20 cellular contexts compared by ENCODE assay signal in genomic region chr10:116417821-116418220, GRCh38. TPM values are rescaled to one million over a fixed set of nuclear protein-coding genes. Genes with fewer than 3 reads are reported as not detected.
"Had no signal": no experiment of that assay in that cellular context is flagged by ENCODE, and none has a peak within 500 bp of the region (broad histone marks: within the 10 kb centered on the region; RNA-seq: fewer than 3 reads in every experiment).

No MANE protein-coding gene starts in this region.

- DNase-seq: activated CD4-positive, CD25-positive, alpha-beta regulatory T cell; activated gamma-delta T cell treated with Interleukin-2 at 50 U/mL for 16 hours; activated naive CD8-positive, alpha-beta T cell treated with anti-CD3 and anti-CD28 coated beads, Interleukin-2, amount 10 ng/mL, durations not matched to agents 7 days and 5 days; activated T-cell treated with anti-CD3 and anti-CD28 coated beads, Interleukin-2, amount 50 U/mL, for 24 hours; anterior cingulate cortex; caudate nucleus; colonic mucosa; effector CD4-positive, alpha-beta T cell; ovary; T-helper 17 cell; uterus had no signal

- H3K4me1 ChIP-seq: colonic mucosa, gastroesophageal sphincter, neural progenitor cell, tibial artery, uterus had no signal

- H3K36me3 ChIP-seq: colonic mucosa, gastroesophageal sphincter, neural progenitor cell, ovary, tibial artery, uterus had no signal

- ATAC-seq: gastroesophageal sphincter, T-helper 17 cell had no signal

- H3K9me3 ChIP-seq: colonic mucosa, gastroesophageal sphincter, ovary, tibial artery, uterus had no signal

- H3K9me3 Mint-ChIP-seq: activated naive CD8-positive, alpha-beta T cell treated with anti-CD3 and anti-CD28 coated beads, Interleukin-2, amount 10 ng/mL, durations not matched to agents 7 days and 5 days; activated T-cell treated with anti-CD3 and anti-CD28 coated beads, Interleukin-2, amount 50 U/mL, for 24 hours; mesothelial cell of epicardium; neural progenitor cell had no signal

- H3K27ac ChIP-seq: colonic mucosa, gastroesophageal sphincter, neural progenitor cell, ovary, tibial artery, uterus had no signal

- H3K4me3 Mint-ChIP-seq: activated naive CD8-positive, alpha-beta T cell treated with anti-CD3 and anti-CD28 coated beads, Interleukin-2, amount 10 ng/mL, durations not matched to agents 7 days and 5 days; activated T-cell treated with anti-CD3 and anti-CD28 coated beads, Interleukin-2, amount 50 U/mL, for 24 hours; mesothelial cell of epicardium; neural progenitor cell; T-helper 17 cell had no signal

- H2AFZ ChIP-seq: neural progenitor cell had no signal

- H3K27me3 ChIP-seq: colonic mucosa, gastroesophageal sphincter, neural progenitor cell, ovary, tibial artery, uterus had no signal

- H3K27ac Mint-ChIP-seq: activated naive CD8-positive, alpha-beta T cell treated with anti-CD3 and anti-CD28 coated beads, Interleukin-2, amount 10 ng/mL, durations not matched to agents 7 days and 5 days; activated T-cell treated with anti-CD3 and anti-CD28 coated beads, Interleukin-2, amount 50 U/mL, for 24 hours; mesothelial cell of epicardium; neural progenitor cell; T-helper 17 cell had no signal

- FAIRE-seq: endothelial cell of umbilical vein, TTC549 had no signal

- H3K4me3 ChIP-seq: colonic mucosa, gastroesophageal sphincter, neural progenitor cell, ovary, skin epidermis, tibial artery, uterus had no signal

- H3K4me2 ChIP-seq: neural progenitor cell had no signal

- H3K36me3 Mint-ChIP-seq: activated naive CD8-positive, alpha-beta T cell treated with anti-CD3 and anti-CD28 coated beads, Interleukin-2, amount 10 ng/mL, durations not matched to agents 7 days and 5 days; mesothelial cell of epicardium; neural progenitor cell had no signal

- H3K4me1 Mint-ChIP-seq: activated naive CD8-positive, alpha-beta T cell treated with anti-CD3 and anti-CD28 coated beads, Interleukin-2, amount 10 ng/mL, durations not matched to agents 7 days and 5 days; neural progenitor cell; T-helper 17 cell had no signal

- H3K9ac ChIP-seq: neural progenitor cell had no signal

RNA-seq across cellular contexts. Expression of gene PNLIPRP3, which starts 9.8 kb away (rescaled TPM):
- total RNA-seq: activated naive CD8-positive, alpha-beta T cell treated with anti-CD3 and anti-CD28 coated beads, Interleukin-2, amount 10 ng/mL, durations not matched to agents 7 days and 5 days; colonic mucosa; endothelial cell of umbilical vein; kidney epithelial cell; liver; mesothelial cell of epicardium; ovary; T-helper 17 cell had no signal
- polyA plus RNA-seq: endothelial cell of umbilical vein, liver, ovary had no signal
